1 cellular context compared by ENCODE assay signal in genomic region chr6:148770408-148771211, GRCh38.
TF ChIP-seq lines count a peak whose summit lies in the region.

No MANE protein-coding gene starts in this region.

TF ChIP-seq in H1, 55 proteins besides CTCF, POLR2A, EP300 and RAD21 (continued from another document):
- TF ChIP-seq SP1 (IDR thresholded peaks at IDR 0.05; ENCODE audit: low read depth, low read length) (no peak), TBP (IDR thresholded peaks at IDR 0.05; ENCODE audit: low read depth, low read length) (no peak), JUND (IDR thresholded peaks at IDR 0.05; ENCODE audit: low read length) (no peak), SIX5 (IDR thresholded peaks at IDR 0.05; ENCODE audit: low read depth, low read length) (no peak), RFX5 (IDR thresholded peaks at IDR 0.05; ENCODE audit: borderline replicate concordance, low read depth, low read length) (no peak), RBBP5 (IDR thresholded peaks at IDR 0.05; ENCODE audit: borderline replicate concordance, low read depth, low read length) (no peak), RNF2 (IDR thresholded peaks at IDR 0.05; ENCODE audit: borderline replicate concordance, low read depth, low read length, missing control alignments, poor library complexity, severe bottlenecking) (no peak), CHD1 (IDR thresholded peaks at IDR 0.05; ENCODE audit: low read depth, low read length) (no peak), CBX5 (IDR thresholded peaks at IDR 0.05; ENCODE audit: low read depth, low read length) (no peak), EZH2 (IDR thresholded peaks at IDR 0.05; ENCODE audit: low read depth, low read length, severe bottlenecking) (no peak), SRF (IDR thresholded peaks at IDR 0.05; ENCODE audit: low read depth, low read length) (no peak), KDM4A (IDR thresholded peaks at IDR 0.05; ENCODE audit: low read depth, low read length, severe bottlenecking) (no peak), SIRT6 (IDR thresholded peaks at IDR 0.05; ENCODE audit: low read length) (no peak), NANOG (IDR thresholded peaks at IDR 0.05; ENCODE audit: insufficient read depth, low read depth, low read length, poor library complexity, severe bottlenecking) (no peak), TAF7 (optimal IDR thresholded peaks at IDR 0.05; ENCODE audit: borderline replicate concordance, low read depth, low read length) (no peak), HDAC6 (IDR thresholded peaks at IDR 0.05; ENCODE audit: low read depth, low read length) (no peak), GABPA (IDR thresholded peaks at IDR 0.05; ENCODE audit: borderline replicate concordance, insufficient read depth, low read length) (no peak), CBX8 (IDR thresholded peaks at IDR 0.05; ENCODE audit: borderline replicate concordance, low read depth, low read length) (no peak), SP4 (IDR thresholded peaks at IDR 0.05; ENCODE audit: low read length) (no peak)
